In genomic region chr13:108146642-108147041, GRCh38 we compare ENCODE assay signal across 22 cellular contexts.
DNase-seq lines count a peak whose midpoint lies in the region; ATAC-seq and TF ChIP-seq lines count a peak whose summit lies in the region.
"Had no signal": no experiment of that assay in that cellular context is flagged by ENCODE, and none has a peak within 500 bp of the region (broad histone marks: within the 10 kb centered on the region; RNA-seq: fewer than 3 reads in every experiment).

No MANE protein-coding gene starts in this region.

- H3K36me3 ChIP-seq in left ventricle myocardium inferior (no peaks in the 10 kb centered on the region), upper lobe of right lung (no peaks in the 10 kb centered on the region)
- H3K36me3 ChIP-seq: BE2C; BLaER1 treated with 17β-estradiol and CSF1 and Interleukin-3, amounts not matched to agents 10 nM and 100 nM had no signal

- H3K27me3 ChIP-seq in right cardiac atrium (ENCODE audit: control insufficient read depth, insufficient read depth) = no peaks in the 10 kb centered on the region
- peaks cover 37% of the 10 kb centered on the region for H3K27me3 ChIP-seq in left ventricle myocardium inferior (ENCODE audit: low read depth)
- no peaks in the 10 kb centered on the region for H3K27me3 ChIP-seq in upper lobe of right lung
- H3K27me3 ChIP-seq: BE2C; BLaER1 treated with 17β-estradiol and CSF1 and Interleukin-3, amounts not matched to agents 10 nM and 100 nM had no signal

- no peak for DNase-seq in Right ventricle myocardium superior
- no peak for DNase-seq in cardiac septum (ENCODE audit: low spot score)
- no peak for DNase-seq in right cardiac atrium
- no peak for DNase-seq in left ventricle myocardium inferior
- no peak for DNase-seq in upper lobe of right lung
- DNase-seq in NCI-H446 treated with DMSO at 0.1 percent for 48 hours (lab: John Stamatoyannopoulos, UW) = no peak
- DNase-seq: 8988T; ACHN; AML-193; BE2C; CD4-positive, alpha-beta T cell; CD8-positive, alpha-beta memory T cell; DMS 273 treated with DMSO at 0.1 percent for 48 hours; DMS79; EL; GDM1; H9 had no signal

- TF ChIP-seq CTCF in left ventricle myocardium inferior (IDR thresholded peaks at IDR 0.05; ENCODE audit: borderline replicate concordance) (no peak), upper lobe of right lung (IDR thresholded peaks at IDR 0.05) (no peak)

- H3K9me3 ChIP-seq in right cardiac atrium (ENCODE audit: control insufficient read depth, low read length) (no peaks in the 10 kb centered on the region), left ventricle myocardium inferior (replicated peaks) (peaks cover 4% of the 10 kb centered on the region), upper lobe of right lung (no peaks in the 10 kb centered on the region)
- H3K9me3 ChIP-seq: A549, BE2C had no signal

- H3K27ac ChIP-seq in right cardiac atrium (ENCODE audit: low read length) (no peak overlapping the region), left ventricle myocardium inferior (replicated peaks) (no peak overlapping the region), upper lobe of right lung (no peak overlapping the region)
- H3K27ac ChIP-seq: A549; BLaER1 treated with 17β-estradiol and CSF1 and Interleukin-3, amounts not matched to agents 10 nM and 100 nM had no signal

- H3K4me1 ChIP-seq in right cardiac atrium (ENCODE audit: control insufficient read depth, insufficient read depth, low read length) (no peaks in the 10 kb centered on the region), left ventricle myocardium inferior (peaks cover 8% of the 10 kb centered on the region), upper lobe of right lung (no peaks in the 10 kb centered on the region)
- H3K4me1 ChIP-seq: A549; BE2C; BLaER1 treated with 17β-estradiol and CSF1 and Interleukin-3, amounts not matched to agents 10 nM and 100 nM had no signal

- 28% methylated on average over 2 of the region's 2 CpGs for WGBS in right cardiac atrium

- H3K4me3 ChIP-seq in right cardiac atrium (ENCODE audit: low read length) = no peak overlapping the region
- no peak overlapping the region for H3K4me3 ChIP-seq in left ventricle myocardium inferior
- no peak overlapping the region for H3K4me3 ChIP-seq in upper lobe of right lung
- H3K4me3 ChIP-seq: A549; BLaER1 treated with 17β-estradiol and CSF1 and Interleukin-3, amounts not matched to agents 10 nM and 100 nM; GM12878; GM23338 had no signal

- ATAC-seq in Right ventricle myocardium superior (ENCODE audit: poor library complexity) (peak; percentile 69), right cardiac atrium (peak; percentile 37 to 80), upper lobe of right lung (peak; percentile 48)
- ATAC-seq: A549, GM12878, GM23338, HCT116 had no signal

- intact Hi-C loops in Right ventricle myocardium superior (cut with DNase I) = no loop called here
- intact Hi-C loops in cardiac septum (cut with DNase I) = no loop called here
- intact Hi-C loops in right cardiac atrium (cut with DNase I) = no loop called here
- intact Hi-C loops in left ventricle myocardium inferior (cut with micrococcal nuclease) = no loop called here
- intact Hi-C loops in upper lobe of right lung (cut with DNase I) = no loop called here
